ENCODE assay signal across 9 cellular contexts in the genomic region with DNA sequence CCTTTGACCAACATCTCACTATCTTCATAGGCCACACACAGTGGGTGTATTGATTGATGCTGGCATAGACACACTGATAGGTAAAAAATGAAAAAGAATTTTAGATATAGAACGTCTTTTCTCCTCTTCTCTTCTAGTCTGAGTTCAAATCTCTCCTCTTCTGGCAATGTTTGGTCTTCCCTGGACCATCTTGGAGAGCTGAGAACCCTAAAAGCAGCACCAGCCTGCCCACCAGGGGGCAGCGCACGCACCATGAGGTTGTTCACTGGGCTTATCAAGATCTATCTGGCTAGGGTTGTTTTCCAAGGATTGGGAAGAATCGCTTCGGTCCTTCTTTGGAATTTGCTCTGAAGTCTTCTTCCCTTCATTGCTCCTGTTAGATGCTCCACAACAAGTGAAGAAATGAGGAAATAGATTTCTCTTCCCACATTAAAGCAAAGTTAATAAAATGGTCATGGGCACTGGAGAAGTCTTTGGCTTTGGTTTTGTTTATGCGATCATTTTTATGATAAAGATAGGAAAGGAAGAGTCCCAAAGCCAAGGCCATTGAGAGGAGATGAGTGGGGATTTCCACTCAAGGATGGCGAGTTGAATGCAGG.
DNase-seq lines count a peak whose midpoint lies in the region; TF ChIP-seq lines count a peak whose summit lies in the region.
"Had no signal": no experiment of that assay in that cellular context is flagged by ENCODE, and none has a peak within 500 bp of the region (broad histone marks: within the 10 kb centered on the region; RNA-seq: fewer than 3 reads in every experiment).

No MANE protein-coding gene starts in this region.

- H3K27me3 Mint-ChIP-seq in activated T-cell treated with anti-CD3 and anti-CD28 coated beads, Interleukin-2, amount 50 U/mL, for 24 hours, result no peaks in the 10 kb centered on the region
- H3K27me3 Mint-ChIP-seq in immature natural killer cell (ENCODE audit: low read depth in 3 of 3), result peaks cover 0 to 12% (median 8%) of the 10 kb centered on the region in 3 donors

- H3K9me3 ChIP-seq in transverse colon, result peaks cover 15 to 16% of the 10 kb centered on the region in 2 donors

- no peak for TF ChIP-seq POLR2A in transverse colon (IDR thresholded peaks at IDR 0.05)

- WGBS in transverse colon (ENCODE audit: low coverage in 1 of 2), 2 donors, result 59 to 81% methylated on average over 7 of the region's 7 CpGs

- peak; percentile 52; the same call in 1 of the 2 replicates for TF ChIP-seq CTCF in LNCAP (IDR thresholded peaks at IDR 0.05)
- TF ChIP-seq CTCF in transverse colon (IDR thresholded peaks at IDR 0.05), result peak in 4 of 5 experiments; percentile 14 to 45 (median 34)

- H3K4me3 Mint-ChIP-seq in activated T-cell treated with anti-CD3 and anti-CD28 coated beads, Interleukin-2, amount 50 U/mL, for 24 hours, result no peak overlapping the region
- H3K4me3 Mint-ChIP-seq in immature natural killer cell, result no peak overlapping the region

- no peaks in the 10 kb centered on the region for H3K36me3 ChIP-seq in transverse colon

- H3K4me1 ChIP-seq in transverse colon, result peaks cover 0 to 4% (median 0%) of the 10 kb centered on the region in 4 donors

- in situ Hi-C loops in transverse colon (cut with MboI; ENCODE audit: low pct_ligation_motif_present in 1 of 4, low pct_unique_long_range_greater_than_20kb in 1 of 4, low sequenced_read_pairs in 3 of 4), result no loop called here

- no peak overlapping the region for H3K4me3 ChIP-seq in transverse colon

- H3K27me3 ChIP-seq in transverse colon, result no peaks in the 10 kb centered on the region

- peaks cover 13% of the 10 kb centered on the region for H3K9me3 Mint-ChIP-seq in activated T-cell treated with anti-CD3 and anti-CD28 coated beads, Interleukin-2, amount 50 U/mL, for 24 hours
- H3K9me3 Mint-ChIP-seq in immature natural killer cell, result peaks cover 8 to 14% (median 9%) of the 10 kb centered on the region in 6 donors

- no peak for TF ChIP-seq EP300 in transverse colon (IDR thresholded peaks at IDR 0.05; ENCODE audit: low read depth)

- DNase-seq in CMK (ENCODE audit: low read depth), result peak; percentile 58
- peak; percentile 64 for DNase-seq in activated T-cell treated with anti-CD3 and anti-CD28 coated beads, Interleukin-2, amount 50 U/mL, for 24 hours
- peak; percentile 36 to 39 (median 39) for DNase-seq in immature natural killer cell
- DNase-seq in transverse colon, result peak; percentile 40
- DNase-seq in central memory CD4-positive, alpha-beta T cell, result no peak
- DNase-seq in kidney glomerular epithelial cell (lab: John Stamatoyannopoulos, UW), result no peak
- no peak for DNase-seq in NCI-H1930 (lab: John Stamatoyannopoulos, UW)

- H3K4me1 Mint-ChIP-seq in activated T-cell treated with anti-CD3 and anti-CD28 coated beads, Interleukin-2, amount 50 U/mL, for 24 hours (ENCODE audit: low read depth), result peaks cover 2% of the 10 kb centered on the region
- H3K4me1 Mint-ChIP-seq in immature natural killer cell, result peaks cover 12 to 18% of the 10 kb centered on the region in 2 donors

- peaks cover 6% of the 10 kb centered on the region for H3K36me3 Mint-ChIP-seq in activated T-cell treated with anti-CD3 and anti-CD28 coated beads, Interleukin-2, amount 50 U/mL, for 24 hours (ENCODE audit: low read depth)
- peaks cover 6 to 11% (median 10%) of the 10 kb centered on the region in 3 donors for H3K36me3 Mint-ChIP-seq in immature natural killer cell

- no peak overlapping the region for H3K27ac Mint-ChIP-seq in activated T-cell treated with anti-CD3 and anti-CD28 coated beads, Interleukin-2, amount 50 U/mL, for 24 hours
- H3K27ac Mint-ChIP-seq in immature natural killer cell, result peak overlapping the region in 1 of 6 donors; percentile 14

- no peak overlapping the region for H3K27ac ChIP-seq in transverse colon
- H3K27ac ChIP-seq: epithelial cell of prostate had no signal

- intact Hi-C loops in transverse colon (cut with DNase I; ENCODE audit: low total_unique reads), result no loop called here

Comparison
In these comparisons a context has a peak if more than half of its experiments do, and no peak if none do; other contexts are left out.
1. DNase-seq: peak in CMK (single experiment), activated T-cell treated with anti-CD3 and anti-CD28 coated beads, Interleukin-2, amount 50 U/mL, for 24 hours (single experiment), immature natural killer cell (3 of 3) and transverse colon (single experiment); none in central memory CD4-positive, alpha-beta T cell (single experiment), kidney glomerular epithelial cell (single experiment) and NCI-H1930 (0 of 2).